18 cellular contexts compared by ENCODE assay signal in genomic region chr1:243336163-243336562, GRCh38.
"Had no signal": no experiment of that assay in that cellular context is flagged by ENCODE, and none has a peak within 500 bp of the region (broad histone marks: within the 10 kb centered on the region; RNA-seq: fewer than 3 reads in every experiment).

No MANE protein-coding gene starts in this region.

- DNase-seq: activated CD4-positive, CD25-positive, alpha-beta regulatory T cell treated with anti-CD3 and anti-CD28 coated beads, Interleukin-2, amount 50 U/mL, for 72 hours; activated CD8-positive, alpha-beta T cell treated with anti-CD3 and anti-CD28 coated beads, Interleukin-2, amount 10 ng/mL, durations not matched to agents 7 days and 5 days; activated gamma-delta T cell; activated naive CD8-positive, alpha-beta T cell treated with anti-CD3 and anti-CD28 coated beads, Interleukin-2, amount 50 U/mL, for 24 hours; activated T-cell treated with anti-CD3 and anti-CD28 coated beads, Interleukin-2, amount 50 U/mL, for 1 hour; body of pancreas; cortex of kidney; head of caudate nucleus; hypothalamus; left ventricle myocardium inferior; natural killer cell; small intestine; stimulated activated CD4-positive, alpha-beta T cell treated with anti-CD3 and anti-CD28 coated beads, Interleukin-4, amount 100 ng/mL, for 1 hour; stimulated activated naive CD4-positive, alpha-beta T cell treated with Interleukin-2 at 50 U/mL for 16 hours; tibial artery had no signal

- H3K4me3 Mint-ChIP-seq: activated CD8-positive, alpha-beta T cell treated with anti-CD3 and anti-CD28 coated beads, Interleukin-2, amount 10 ng/mL, durations not matched to agents 7 days and 5 days; activated naive CD8-positive, alpha-beta T cell treated with anti-CD3 and anti-CD28 coated beads, Interleukin-2, amount 50 U/mL, for 24 hours; mesothelial cell of epicardium; natural killer cell had no signal

- H3K9me3 Mint-ChIP-seq: activated naive CD8-positive, alpha-beta T cell treated with anti-CD3 and anti-CD28 coated beads, Interleukin-2, amount 50 U/mL, for 24 hours; natural killer cell had no signal

- H3K4me1 Mint-ChIP-seq: natural killer cell had no signal

- H3K27me3 Mint-ChIP-seq: activated naive CD8-positive, alpha-beta T cell treated with anti-CD3 and anti-CD28 coated beads, Interleukin-2, amount 50 U/mL, for 24 hours had no signal

- ATAC-seq: activated CD8-positive, alpha-beta T cell treated with anti-CD3 and anti-CD28 coated beads, Interleukin-2, amount 10 ng/mL, durations not matched to agents 7 days and 5 days; activated naive CD8-positive, alpha-beta T cell treated with anti-CD3 and anti-CD28 coated beads, Interleukin-2, amount 50 U/mL, for 24 hours; body of pancreas; gastroesophageal sphincter; natural killer cell; sciatic nerve had no signal

- H3K27ac Mint-ChIP-seq: activated CD8-positive, alpha-beta T cell treated with anti-CD3 and anti-CD28 coated beads, Interleukin-2, amount 10 ng/mL, durations not matched to agents 7 days and 5 days; activated naive CD8-positive, alpha-beta T cell treated with anti-CD3 and anti-CD28 coated beads, Interleukin-2, amount 50 U/mL, for 24 hours; mesothelial cell of epicardium; natural killer cell had no signal

- H3K36me3 Mint-ChIP-seq: natural killer cell had no signal
